ENCODE assay signal across 8 cellular contexts in the genomic region with DNA sequence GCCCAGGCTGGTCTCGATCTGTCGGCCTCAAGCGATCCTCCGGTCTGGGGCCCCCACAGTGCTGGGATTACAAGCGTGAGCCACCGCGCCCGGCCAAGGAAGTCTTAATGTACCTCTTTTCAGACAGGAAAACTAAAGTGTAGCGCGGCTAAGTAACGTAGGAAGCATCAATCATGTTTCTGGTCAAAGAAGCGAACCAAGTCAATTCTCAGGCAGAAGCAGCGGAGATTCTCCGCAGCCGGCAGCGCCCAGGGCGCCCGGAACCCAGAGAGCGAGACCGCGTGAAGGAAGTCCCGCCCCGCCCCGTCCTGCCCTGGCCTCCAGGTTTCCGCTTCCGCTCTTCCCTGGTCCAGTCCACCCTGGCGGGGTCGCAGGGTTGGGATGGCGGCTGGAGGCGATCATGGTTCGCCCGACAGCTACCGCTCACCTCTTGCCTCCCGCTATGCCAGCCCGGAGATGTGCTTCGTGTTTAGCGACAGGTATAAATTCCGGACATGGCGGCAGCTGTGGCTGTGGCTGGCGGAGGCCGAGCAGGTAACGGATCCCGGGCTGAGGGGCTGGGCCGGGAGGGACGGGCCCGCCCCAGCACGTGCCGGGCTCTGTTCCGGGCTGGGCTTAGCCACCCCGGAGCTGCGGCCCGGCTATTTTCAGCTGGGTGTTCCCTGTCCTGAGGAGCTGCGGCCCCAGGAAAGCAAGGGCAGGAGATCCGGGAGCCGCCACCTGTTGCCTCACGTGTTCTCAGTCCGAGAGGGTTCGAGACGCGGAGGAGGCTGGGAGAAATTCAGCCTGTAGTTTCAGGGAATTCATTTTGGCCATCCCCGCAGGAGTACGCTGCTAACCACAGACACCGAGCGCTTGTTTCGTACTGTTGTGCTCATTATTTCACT. TPM values are rescaled to one million over a fixed set of nuclear protein-coding genes. Genes with fewer than 3 reads are reported as not detected.
DNase-seq lines count a peak whose midpoint lies in the region; ATAC-seq and TF ChIP-seq lines count a peak whose summit lies in the region.

A gene (plus strand): TSS at position 323 of the 887 bp plus-strand sequence. CDS start 59 bp downstream, at position 382.

- H3K27me3 ChIP-seq in Caco-2 (replicated peaks; ENCODE audit: control insufficient read depth, insufficient read depth, low read length) (no peaks in the 10 kb centered on the region), HUES48 (ENCODE audit: control insufficient read depth, insufficient read depth, low read length) (no peaks in the 10 kb centered on the region), PC-3 (ENCODE audit: low read length) (no peaks in the 10 kb centered on the region)

- peak within 1 kb of the TSS; percentile 93 for H3K27ac Mint-ChIP-seq in Caco-2 (ENCODE audit: unreplicated experiment)

- H3K9ac ChIP-seq in HUES48 (ENCODE audit: low read depth, low read length) (peak within 1 kb of the TSS; percentile 74), PC-3 (ENCODE audit: low read length) (peak within 1 kb of the TSS; percentile 83)

- H3K4me1 ChIP-seq in Caco-2, result peaks cover 9% of the 10 kb centered on the region
- peaks cover 12% of the 10 kb centered on the region for H3K4me1 ChIP-seq in HUES48 (ENCODE audit: control insufficient read depth, insufficient read depth, low read length)
- H3K4me1 ChIP-seq in PC-3 (ENCODE audit: insufficient read depth, low read length), result peaks cover 6% of the 10 kb centered on the region; the same call in 1 of the 2 replicates

- H3K4me1 Mint-ChIP-seq in Caco-2 (ENCODE audit: low read depth, unreplicated experiment), result peaks cover 9% of the 10 kb centered on the region

- CTCF ChIA-PET in Caco-2 (lab: Charles Lee) (no interaction called here), PC-3 (lab: Charles Lee) (no interaction called here)

- DNase-seq in Caco-2, result peak; percentile 87 to 91
- DNase-seq in PC-3, result peak; percentile 76
- DNase-seq in activated T-cell treated with anti-CD3 and anti-CD28 coated beads for 48 hours (ENCODE audit: low read depth), result peak; percentile 85
- DNase-seq in epithelial cell of prostate (ENCODE audit: low read depth, low spot score), result no peak
- peak; percentile 88 for DNase-seq in mucosa of gallbladder (ENCODE audit: low spot score)
- DNase-seq in stimulated activated CD8-positive, alpha-beta memory T cell treated with anti-CD3 and anti-CD28 coated beads, Interleukin-4, amount 100 ng/mL, for 24 hours (ENCODE audit: low read depth), result peak; percentile 81

- H3K36me3 ChIP-seq in Caco-2 (ENCODE audit: control insufficient read depth, insufficient read depth, low read length) (no peaks in the 10 kb centered on the region), HUES48 (ENCODE audit: control insufficient read depth, insufficient read depth, low read length) (peaks cover 41% of the 10 kb centered on the region), PC-3 (ENCODE audit: low read depth, low read length) (peaks cover 6% of the 10 kb centered on the region; the same call in 1 of the 2 replicates)

- H3K27me3 Mint-ChIP-seq in Caco-2 (ENCODE audit: insufficient read depth, unreplicated experiment), result no peaks in the 10 kb centered on the region

- H3K27ac ChIP-seq in HUES48 (ENCODE audit: low read depth, low read length), result peak within 1 kb of the TSS; percentile 94
- H3K27ac ChIP-seq in PC-3 (ENCODE audit: low read length), result peak within 1 kb of the TSS; percentile 76
- H3K27ac ChIP-seq in epithelial cell of prostate, result peak within 1 kb of the TSS; percentile 89

- H2AFZ ChIP-seq in PC-3 (ENCODE audit: low read length), result peak within 1 kb of the TSS; percentile 90

- peak within 1 kb of the TSS; percentile 95 for H3K4me3 Mint-ChIP-seq in Caco-2 (ENCODE audit: unreplicated experiment)

- intact Hi-C loops in Caco-2 (cut with micrococcal nuclease; ENCODE audit: unreplicated experiment), result loop anchor here (2.0 to 10.0 kb wide), 2 partner anchors 24 to 152 kb away; a partner anchor contains a TSS
- intact Hi-C loops in PC-3 (cut with micrococcal nuclease), result loop anchor here (2.0 to 5.0 kb wide), 3 partner anchors 109 to 302 kb away; a partner anchor contains a TSS

- H4K20me1 ChIP-seq in PC-3 (ENCODE audit: low read length), result no peaks in the 10 kb centered on the region

- no peaks in the 10 kb centered on the region for H3K9me3 Mint-ChIP-seq in Caco-2 (ENCODE audit: unreplicated experiment)

- peak; percentile 64 for ATAC-seq in GM21367 (IDR thresholded peaks at IDR 0.05; ENCODE audit: unreplicated experiment)
- peak; percentile 93 for ATAC-seq in PC-3

- POLR2A ChIA-PET in Caco-2 (lab: Charles Lee), result interaction anchor here (0.6 kb wide), 1 partner anchor 185 kb away, joined by 4 read pairs; no protein-coding TSS in a partner anchor
- POLR2A ChIA-PET in PC-3 (lab: Charles Lee; ENCODE audit: unreplicated experiment), result interaction anchor here (1.2 kb wide), 1 partner anchor 302 kb away, joined by 7 read pairs; no protein-coding TSS in a partner anchor

- H3K79me2 ChIP-seq in PC-3 (ENCODE audit: low read length), result peaks cover 34% of the 10 kb centered on the region

- peaks cover 48% of the 10 kb centered on the region for H3K36me3 Mint-ChIP-seq in Caco-2 (ENCODE audit: insufficient read depth, unreplicated experiment)

- peak within 1 kb of the TSS; percentile 90 for H3K4me3 ChIP-seq in Caco-2 (ENCODE audit: low read depth, low read length)
- peak within 1 kb of the TSS; percentile 85 for H3K4me3 ChIP-seq in HUES48 (ENCODE audit: low read depth, low read length)
- peak within 1 kb of the TSS; percentile 92 for H3K4me3 ChIP-seq in PC-3 (ENCODE audit: low read length)

- BruUV-seq in Caco-2 (replicated peaks; lab: Mats Ljungman, UMichigan) (no TSS peak), PC-3 (replicated peaks; lab: Mats Ljungman, UMichigan) (no TSS peak)

- no peaks in the 10 kb centered on the region for H3K9me2 ChIP-seq in PC-3 (replicated peaks; ENCODE audit: low read length)

- H3F3A ChIP-seq in PC-3 (ENCODE audit: low read length, unreplicated experiment), result no peaks in the 10 kb centered on the region

- H3K4me2 ChIP-seq in PC-3 (ENCODE audit: low read length), result peak within 1 kb of the TSS; percentile 89

- TF ChIP-seq CTCF in Caco-2 (IDR thresholded peaks at IDR 0.05; ENCODE audit: insufficient read depth in 1 of 2, low read depth in 1 of 2, low read length in 1 of 2, severe bottlenecking in 1 of 2, unreplicated experiment in 1 of 2), result no peak
- no peak for TF ChIP-seq CTCF in PC-3 (conservative IDR thresholded peaks at IDR 0.05; ENCODE audit: low read depth, low read length)

- H3K9me3 ChIP-seq in Caco-2, result no peaks in the 10 kb centered on the region
- H3K9me3 ChIP-seq in HUES48 (ENCODE audit: control insufficient read depth, insufficient read depth, low read length), result no peaks in the 10 kb centered on the region
- no peaks in the 10 kb centered on the region for H3K9me3 ChIP-seq in PC-3 (ENCODE audit: low read length)

RNA-seq across cellular contexts. Expression of the gene that starts here (rescaled TPM):
- total RNA-seq in Caco-2 (2022), result 120 and 123 TPM in 2 replicates
- 72.6 and 93.8 TPM in 2 replicates for total RNA-seq in PC-3 (2014; rRNA removed)
- 34.9 TPM for total RNA-seq in mucosa of gallbladder
